Comparison of ENCODE assay signal across 18 cellular contexts in the genomic region with DNA sequence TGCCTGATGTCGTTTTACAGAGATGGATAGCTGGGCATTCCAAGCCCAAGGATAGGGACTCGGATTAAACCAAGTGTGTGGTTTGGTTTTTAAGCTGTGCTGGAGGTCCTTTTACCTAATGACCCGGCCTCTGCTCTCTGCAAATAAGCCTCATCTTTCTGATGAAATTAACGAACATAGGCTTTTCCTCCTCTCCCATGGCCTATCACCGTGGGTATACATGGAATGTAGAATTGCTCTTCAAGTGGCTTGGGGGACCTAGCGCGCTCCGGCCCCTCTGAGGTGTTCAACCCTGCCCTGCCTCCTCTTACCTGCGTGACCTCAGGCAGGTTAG.
"Had no signal": no experiment of that assay in that cellular context is flagged by ENCODE, and none has a peak within 500 bp of the region (broad histone marks: within the 10 kb centered on the region; RNA-seq: fewer than 3 reads in every experiment).

No MANE protein-coding gene starts in this region.

- H3K4me1 ChIP-seq: vagina had no signal

- H3K27ac ChIP-seq: epithelial cell of prostate, neutrophil, tibial nerve, vagina had no signal

- DNase-seq: activated CD4-positive, alpha-beta T cell treated with anti-CD3 and anti-CD28 coated beads, Interleukin-2, amount 10 ng/mL, durations not matched to agents 24 days and 14 days; activated CD4-positive, CD25-positive, alpha-beta regulatory T cell; activated CD8-positive, alpha-beta memory T cell treated with anti-CD3 and anti-CD28 coated beads, Interleukin-2, amount 50 U/mL, for 48 hours; activated gamma-delta T cell treated with Interleukin-2 at 50 U/mL for 16 hours; amniotic stem cell; foreskin melanocyte; head of caudate nucleus; mammary epithelial cell; naive thymus-derived CD8-positive, alpha-beta T cell; retina; stimulated activated CD4-positive, alpha-beta T cell treated with anti-CD3 and anti-CD28 coated beads, Interleukin-4, amount 100 ng/mL, for 1 hour; stimulated activated naive B cell treated with anti-CD40 and anti-IgM and Interleukin-4, amounts not matched to agents 10 μg/mL and 1 μg/mL and 100 μg/mL, for 72 hours had no signal

- H3K27ac Mint-ChIP-seq: activated CD4-positive, alpha-beta T cell treated with anti-CD3 and anti-CD28 coated beads, Interleukin-2, amount 10 ng/mL, durations not matched to agents 24 days and 14 days; activated naive CD8-positive, alpha-beta T cell; stimulated activated naive B cell treated with anti-CD40 and anti-IgM and Interleukin-4, amounts not matched to agents 10 μg/mL and 1 μg/mL and 100 μg/mL, for 72 hours; T-helper 2 cell treated with Interferon-gamma antibody and Interleukin-4, amounts not matched to agents 5 μg/mL and 100 μg/mL, for 36 hours had no signal

- H3K4me1 Mint-ChIP-seq: stimulated activated naive B cell treated with anti-CD40 and anti-IgM and Interleukin-4, amounts not matched to agents 10 μg/mL and 1 μg/mL and 100 μg/mL, for 72 hours had no signal

- H3K27me3 Mint-ChIP-seq: activated naive CD8-positive, alpha-beta T cell had no signal

- H3K4me3 Mint-ChIP-seq: activated CD4-positive, alpha-beta T cell treated with anti-CD3 and anti-CD28 coated beads, Interleukin-2, amount 10 ng/mL, durations not matched to agents 24 days and 14 days; stimulated activated naive B cell treated with anti-CD40 and anti-IgM and Interleukin-4, amounts not matched to agents 10 μg/mL and 1 μg/mL and 100 μg/mL, for 72 hours; T-helper 2 cell treated with Interferon-gamma antibody and Interleukin-4, amounts not matched to agents 5 μg/mL and 100 μg/mL, for 36 hours had no signal

- H3K36me3 Mint-ChIP-seq: activated naive CD8-positive, alpha-beta T cell; naive thymus-derived CD8-positive, alpha-beta T cell; stimulated activated naive B cell treated with anti-CD40 and anti-IgM and Interleukin-4, amounts not matched to agents 10 μg/mL and 1 μg/mL and 100 μg/mL, for 72 hours had no signal

- H3K9me3 Mint-ChIP-seq: activated CD4-positive, alpha-beta T cell treated with anti-CD3 and anti-CD28 coated beads, Interleukin-2, amount 10 ng/mL, durations not matched to agents 24 days and 14 days; naive thymus-derived CD8-positive, alpha-beta T cell; T-helper 2 cell treated with Interferon-gamma antibody and Interleukin-4, amounts not matched to agents 5 μg/mL and 100 μg/mL, for 36 hours had no signal

- H3K9me3 ChIP-seq: neutrophil, tibial nerve, vagina had no signal

- H3K4me3 ChIP-seq: tibial nerve, vagina had no signal

- ATAC-seq: naive thymus-derived CD8-positive, alpha-beta T cell; stimulated activated naive B cell treated with anti-CD40 and anti-IgM and Interleukin-4, amounts not matched to agents 10 μg/mL and 1 μg/mL and 100 μg/mL, for 72 hours had no signal

- H3K36me3 ChIP-seq: neutrophil, tibial nerve, vagina had no signal

- H3K27me3 ChIP-seq: neutrophil, tibial nerve, vagina had no signal
